In the genomic region with DNA sequence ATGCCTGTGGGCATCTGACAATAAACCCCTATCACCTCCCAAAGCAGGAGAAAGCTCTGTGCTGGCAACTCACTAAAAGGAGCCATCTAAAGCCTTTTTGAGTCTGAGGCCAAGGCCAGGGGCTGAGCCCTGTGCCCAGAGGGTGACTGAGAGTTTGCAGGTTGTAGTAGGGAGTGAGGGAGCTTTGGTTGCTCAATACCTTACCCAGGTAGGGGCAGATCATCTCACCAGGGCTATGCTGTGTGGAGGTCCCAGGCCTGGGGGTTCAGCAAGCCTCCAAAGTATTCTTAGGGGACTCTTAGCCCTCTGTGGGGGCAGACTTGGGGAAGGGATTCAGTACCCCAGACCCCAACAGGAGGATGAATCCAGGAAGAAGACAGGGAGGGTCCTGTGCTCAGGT, we compare ENCODE assay signal across 9 cellular contexts. TPM values are rescaled to one million over a fixed set of nuclear protein-coding genes. Genes with fewer than 3 reads are reported as not detected.
"Had no signal": no experiment of that assay in that cellular context is flagged by ENCODE, and none has a peak within 500 bp of the region (broad histone marks: within the 10 kb centered on the region; RNA-seq: fewer than 3 reads in every experiment).

No MANE protein-coding gene starts in this region.

- H3K4me3 Mint-ChIP-seq: HFFc6 had no signal

- H3K9me3 ChIP-seq: HAP-1 had no signal

- H3K9me3 Mint-ChIP-seq: HFFc6 had no signal

- H3K4me1 ChIP-seq: HAP-1 had no signal

- H3K27ac Mint-ChIP-seq: HFFc6 had no signal

- H3K27ac ChIP-seq: GM23248 had no signal

- DNase-seq: GM23248, GOT3, H7, HFFc6, IMR-90 had no signal

- H3K4me3 ChIP-seq: GM23248, HAP-1 had no signal

- ATAC-seq: HCT116 had no signal

- H3K36me3 ChIP-seq: HAP-1 had no signal

RNA-seq across cellular contexts. Expression of a gene that starts 21.2 kb away (rescaled TPM):
- total RNA-seq: GM23248, H4, H7, HFFc6, HT-29, IMR-90 had no signal

RNA-seq across cellular contexts. Expression of a gene that starts 23.0 kb away (rescaled TPM):
- total RNA-seq: GM23248, H4, H7, HFFc6, HT-29, IMR-90 had no signal

RNA-seq across cellular contexts. Expression of a gene that starts 48.4 kb away (rescaled TPM):
- total RNA-seq: GM23248, H4, H7, HFFc6, HT-29, IMR-90 had no signal
